In the genomic region with DNA sequence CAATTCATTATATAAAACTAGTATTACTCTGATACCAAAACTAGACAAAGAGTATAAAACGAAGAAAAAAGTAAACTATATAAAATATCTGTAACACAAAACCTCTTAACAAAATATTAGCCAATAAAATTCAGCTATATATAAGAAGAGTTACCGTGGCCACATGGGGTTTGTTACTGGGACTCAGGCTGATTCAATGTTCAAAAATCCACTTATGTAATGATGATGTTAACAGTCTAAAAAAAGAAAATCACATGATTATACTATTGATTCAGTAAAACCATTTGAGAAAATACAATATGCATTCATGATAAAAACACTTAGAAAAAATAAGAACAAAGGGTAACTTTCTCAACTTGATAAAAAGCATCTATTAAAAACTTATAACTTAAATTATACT, we compare ENCODE assay signal across 1 cellular context.
TF ChIP-seq lines count a peak whose summit lies in the region.

No MANE protein-coding gene starts in this region.

TF ChIP-seq in GM23338, 12 proteins besides CTCF, POLR2A, EP300 and RAD21 (continued from another document):
- TF ChIP-seq ETS1 (IDR thresholded peaks at IDR 0.05) = no peak
